1 cellular context compared by ENCODE assay signal in the genomic region with DNA sequence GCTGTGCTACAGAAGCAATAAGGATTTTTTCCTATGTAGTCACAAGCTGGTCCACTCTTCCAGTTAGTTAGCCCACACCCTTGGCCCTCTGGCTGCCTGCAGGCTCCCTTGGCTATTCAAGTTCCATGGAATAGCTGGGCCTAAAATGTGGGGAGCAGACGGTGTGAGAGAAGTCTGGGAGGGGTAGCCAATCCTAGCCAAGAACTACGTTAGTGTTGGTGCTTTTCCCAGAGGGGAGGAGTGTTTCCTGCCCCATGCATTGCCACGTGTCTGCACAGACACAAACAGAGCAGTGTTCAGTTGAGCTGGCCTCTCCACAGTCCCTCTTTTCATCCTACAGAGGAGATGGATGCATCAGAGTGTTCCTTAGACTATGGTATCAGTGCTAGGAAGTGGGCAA.
TF ChIP-seq lines count a peak whose summit lies in the region.

No MANE protein-coding gene starts in this region.

TF ChIP-seq in GM23338, 12 proteins besides CTCF, POLR2A, EP300 and RAD21 (continued from another document):
- TF ChIP-seq, protein P1, sequence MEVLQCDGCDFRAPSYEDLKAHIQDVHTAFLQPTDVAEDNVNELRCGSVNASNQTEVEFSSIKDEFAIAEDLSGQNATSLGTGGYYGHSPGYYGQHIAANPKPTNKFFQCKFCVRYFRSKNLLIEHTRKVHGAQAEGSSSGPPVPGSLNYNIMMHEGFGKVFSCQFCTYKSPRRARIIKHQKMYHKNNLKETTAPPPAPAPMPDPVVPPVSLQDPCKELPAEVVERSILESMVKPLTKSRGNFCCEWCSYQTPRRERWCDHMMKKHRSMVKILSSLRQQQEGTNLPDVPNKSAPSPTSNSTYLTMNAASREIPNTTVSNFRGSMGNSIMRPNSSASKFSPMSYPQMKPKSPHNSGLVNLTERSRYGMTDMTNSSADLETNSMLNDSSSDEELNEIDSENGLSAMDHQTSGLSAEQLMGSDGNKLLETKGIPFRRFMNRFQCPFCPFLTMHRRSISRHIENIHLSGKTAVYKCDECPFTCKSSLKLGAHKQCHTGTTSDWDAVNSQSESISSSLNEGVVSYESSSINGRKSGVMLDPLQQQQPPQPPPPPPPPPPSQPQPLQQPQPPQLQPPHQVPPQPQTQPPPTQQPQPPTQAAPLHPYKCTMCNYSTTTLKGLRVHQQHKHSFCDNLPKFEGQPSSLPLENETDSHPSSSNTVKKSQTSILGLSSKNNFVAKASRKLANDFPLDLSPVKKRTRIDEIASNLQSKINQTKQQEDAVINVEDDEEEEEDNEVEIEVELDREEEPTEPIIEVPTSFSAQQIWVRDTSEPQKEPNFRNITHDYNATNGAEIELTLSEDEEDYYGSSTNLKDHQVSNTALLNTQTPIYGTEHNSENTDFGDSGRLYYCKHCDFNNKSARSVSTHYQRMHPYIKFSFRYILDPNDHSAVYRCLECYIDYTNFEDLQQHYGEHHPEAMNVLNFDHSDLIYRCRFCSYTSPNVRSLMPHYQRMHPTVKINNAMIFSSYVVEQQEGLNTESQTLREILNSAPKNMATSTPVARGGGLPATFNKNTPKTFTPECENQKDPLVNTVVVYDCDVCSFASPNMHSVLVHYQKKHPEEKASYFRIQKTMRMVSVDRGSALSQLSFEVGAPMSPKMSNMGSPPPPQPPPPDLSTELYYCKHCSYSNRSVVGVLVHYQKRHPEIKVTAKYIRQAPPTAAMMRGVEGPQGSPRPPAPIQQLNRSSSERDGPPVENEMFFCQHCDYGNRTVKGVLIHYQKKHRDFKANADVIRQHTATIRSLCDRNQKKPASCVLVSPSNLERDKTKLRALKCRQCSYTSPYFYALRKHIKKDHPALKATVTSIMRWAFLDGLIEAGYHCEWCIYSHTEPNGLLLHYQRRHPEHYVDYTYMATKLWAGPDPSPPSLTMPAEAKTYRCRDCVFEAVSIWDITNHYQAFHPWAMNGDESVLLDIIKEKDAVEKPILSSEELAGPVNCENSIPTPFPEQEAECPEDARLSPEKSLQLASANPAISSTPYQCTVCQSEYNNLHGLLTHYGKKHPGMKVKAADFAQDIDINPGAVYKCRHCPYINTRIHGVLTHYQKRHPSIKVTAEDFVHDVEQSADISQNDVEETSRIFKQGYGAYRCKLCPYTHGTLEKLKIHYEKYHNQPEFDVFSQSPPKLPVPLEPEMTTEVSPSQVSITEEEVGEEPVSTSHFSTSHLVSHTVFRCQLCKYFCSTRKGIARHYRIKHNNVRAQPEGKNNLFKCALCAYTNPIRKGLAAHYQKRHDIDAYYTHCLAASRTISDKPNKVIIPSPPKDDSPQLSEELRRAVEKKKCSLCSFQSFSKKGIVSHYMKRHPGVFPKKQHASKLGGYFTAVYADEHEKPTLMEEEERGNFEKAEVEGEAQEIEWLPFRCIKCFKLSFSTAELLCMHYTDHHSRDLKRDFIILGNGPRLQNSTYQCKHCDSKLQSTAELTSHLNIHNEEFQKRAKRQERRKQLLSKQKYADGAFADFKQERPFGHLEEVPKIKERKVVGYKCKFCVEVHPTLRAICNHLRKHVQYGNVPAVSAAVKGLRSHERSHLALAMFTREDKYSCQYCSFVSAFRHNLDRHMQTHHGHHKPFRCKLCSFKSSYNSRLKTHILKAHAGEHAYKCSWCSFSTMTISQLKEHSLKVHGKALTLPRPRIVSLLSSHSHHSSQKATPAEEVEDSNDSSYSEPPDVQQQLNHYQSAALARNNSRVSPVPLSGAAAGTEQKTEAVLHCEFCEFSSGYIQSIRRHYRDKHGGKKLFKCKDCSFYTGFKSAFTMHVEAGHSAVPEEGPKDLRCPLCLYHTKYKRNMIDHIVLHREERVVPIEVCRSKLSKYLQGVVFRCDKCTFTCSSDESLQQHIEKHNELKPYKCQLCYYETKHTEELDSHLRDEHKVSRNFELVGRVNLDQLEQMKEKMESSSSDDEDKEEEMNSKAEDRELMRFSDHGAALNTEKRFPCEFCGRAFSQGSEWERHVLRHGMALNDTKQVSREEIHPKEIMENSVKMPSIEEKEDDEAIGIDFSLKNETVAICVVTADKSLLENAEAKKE (CRISPR knock-in tag; IDR thresholded peaks at IDR 0.05) = no peak
- TF ChIP-seq STAT1 (IDR thresholded peaks at IDR 0.05; ENCODE audit: unreplicated experiment) = no peak
